In genomic region chr5:82881571-82882200, GRCh38 we compare ENCODE assay signal across 17 cellular contexts.
DNase-seq lines count a peak whose midpoint lies in the region; ATAC-seq lines count a peak whose summit lies in the region.
"Had no signal": no experiment of that assay in that cellular context is flagged by ENCODE, and none has a peak within 500 bp of the region (broad histone marks: within the 10 kb centered on the region; RNA-seq: fewer than 3 reads in every experiment).

No MANE protein-coding gene starts in this region.

- CTCF ChIA-PET in activated CD4-positive, alpha-beta memory T cell treated with anti-CD3 and anti-CD28 coated beads, Interleukin-2, amount 10 ng/mL, durations not matched to agents 7 days and 5 days (lab: Charles Lee), result no interaction called here
- CTCF ChIA-PET in activated CD4-positive, alpha-beta memory T cell treated with anti-CD3 and anti-CD28 coated beads for 36 hours (lab: Charles Lee), result no interaction called here

- intact Hi-C loops in activated CD4-positive, alpha-beta memory T cell treated with anti-CD3 and anti-CD28 coated beads for 36 hours (cut with micrococcal nuclease), result no loop called here

- peak overlapping the region; percentile 48 for H3K27ac Mint-ChIP-seq in activated CD4-positive, alpha-beta memory T cell treated with anti-CD3 and anti-CD28 coated beads, Interleukin-2, amount 10 ng/mL, durations not matched to agents 7 days and 5 days
- no peak overlapping the region for H3K27ac Mint-ChIP-seq in activated CD4-positive, alpha-beta memory T cell treated with anti-CD3 and anti-CD28 coated beads for 36 hours
- H3K27ac Mint-ChIP-seq in activated naive CD8-positive, alpha-beta T cell, result peak overlapping the region; percentile 62
- H3K27ac Mint-ChIP-seq: CD8-positive, alpha-beta memory T cell; IgD-negative memory B cell; T-helper 17 cell had no signal

- DNase-seq in activated CD4-positive, alpha-beta memory T cell treated with anti-CD3 and anti-CD28 coated beads, Interleukin-2, amount 10 ng/mL, durations not matched to agents 7 days and 5 days, result no peak
- DNase-seq in activated CD4-positive, alpha-beta memory T cell treated with anti-CD3 and anti-CD28 coated beads for 36 hours, result no peak
- DNase-seq in NCI-H446 treated with DMSO at 0.1 percent for 48 hours (lab: John Stamatoyannopoulos, UW) (no peak), NCI-H2196 (lab: John Stamatoyannopoulos, UW; ENCODE audit: unreplicated experiment) (no peak)
- DNase-seq: activated CD4-positive, alpha-beta T cell treated with anti-CD3 and anti-CD28 coated beads, Interleukin-2, amount 50 U/mL, for 48 hours; CD8-positive, alpha-beta memory T cell; GF-D8; NCI-H1105; NCI-H510A treated with DMSO at 0.1 percent for 48 hours; stimulated activated CD4-positive, alpha-beta T cell treated with anti-CD3 and anti-CD28 coated beads, Interleukin-1b, Interleukin-23, amount 100 ng/mL, for 48 hours; T-helper 17 cell had no signal

- H3K27me3 Mint-ChIP-seq in activated CD4-positive, alpha-beta memory T cell treated with anti-CD3 and anti-CD28 coated beads, Interleukin-2, amount 10 ng/mL, durations not matched to agents 7 days and 5 days, result peaks cover 2% of the 10 kb centered on the region
- H3K27me3 Mint-ChIP-seq in activated CD4-positive, alpha-beta memory T cell treated with anti-CD3 and anti-CD28 coated beads for 36 hours, result peaks cover 9% of the 10 kb centered on the region
- H3K27me3 Mint-ChIP-seq in activated naive CD8-positive, alpha-beta T cell, result peaks cover 5% of the 10 kb centered on the region
- H3K27me3 Mint-ChIP-seq: IgD-negative memory B cell had no signal

- peaks cover 15% of the 10 kb centered on the region for H3K4me1 Mint-ChIP-seq in activated CD4-positive, alpha-beta memory T cell treated with anti-CD3 and anti-CD28 coated beads, Interleukin-2, amount 10 ng/mL, durations not matched to agents 7 days and 5 days
- peaks cover 10% of the 10 kb centered on the region for H3K4me1 Mint-ChIP-seq in activated CD4-positive, alpha-beta memory T cell treated with anti-CD3 and anti-CD28 coated beads for 36 hours (ENCODE audit: low read depth)
- peaks cover 13% of the 10 kb centered on the region for H3K4me1 Mint-ChIP-seq in activated naive CD8-positive, alpha-beta T cell (ENCODE audit: low read depth)
- H3K4me1 Mint-ChIP-seq: CD8-positive, alpha-beta memory T cell had no signal

- POLR2A ChIA-PET in activated CD4-positive, alpha-beta memory T cell treated with anti-CD3 and anti-CD28 coated beads, Interleukin-2, amount 10 ng/mL, durations not matched to agents 7 days and 5 days (lab: Charles Lee), result no interaction called here
- POLR2A ChIA-PET in activated CD4-positive, alpha-beta memory T cell treated with anti-CD3 and anti-CD28 coated beads for 36 hours (lab: Charles Lee), result no interaction called here

- no peak overlapping the region for H3K4me3 Mint-ChIP-seq in activated CD4-positive, alpha-beta memory T cell treated with anti-CD3 and anti-CD28 coated beads, Interleukin-2, amount 10 ng/mL, durations not matched to agents 7 days and 5 days
- no peak overlapping the region for H3K4me3 Mint-ChIP-seq in activated CD4-positive, alpha-beta memory T cell treated with anti-CD3 and anti-CD28 coated beads for 36 hours
- peak overlapping the region; percentile 15 for H3K4me3 Mint-ChIP-seq in activated naive CD8-positive, alpha-beta T cell
- H3K4me3 Mint-ChIP-seq: CD8-positive, alpha-beta memory T cell; IgD-negative memory B cell; T-helper 17 cell had no signal

- peak; percentile 53 for ATAC-seq in GM21381 (IDR thresholded peaks at IDR 0.05; ENCODE audit: unreplicated experiment)
- ATAC-seq in HG03064 (IDR thresholded peaks at IDR 0.05; ENCODE audit: low read depth, unreplicated experiment), result peak; percentile 58
- no peak for ATAC-seq in HG03097 (IDR thresholded peaks at IDR 0.05; ENCODE audit: low FRiP score, unreplicated experiment)
- ATAC-seq: A549, T-helper 17 cell had no signal

- peaks cover 15% of the 10 kb centered on the region for H3K9me3 Mint-ChIP-seq in activated CD4-positive, alpha-beta memory T cell treated with anti-CD3 and anti-CD28 coated beads, Interleukin-2, amount 10 ng/mL, durations not matched to agents 7 days and 5 days
- H3K9me3 Mint-ChIP-seq in activated CD4-positive, alpha-beta memory T cell treated with anti-CD3 and anti-CD28 coated beads for 36 hours, result peaks cover 23% of the 10 kb centered on the region
- H3K9me3 Mint-ChIP-seq in activated naive CD8-positive, alpha-beta T cell (ENCODE audit: low read depth), result peaks cover 32% of the 10 kb centered on the region

- no peaks in the 10 kb centered on the region for H3K36me3 Mint-ChIP-seq in activated CD4-positive, alpha-beta memory T cell treated with anti-CD3 and anti-CD28 coated beads, Interleukin-2, amount 10 ng/mL, durations not matched to agents 7 days and 5 days (ENCODE audit: low read depth)
- peaks cover 2% of the 10 kb centered on the region for H3K36me3 Mint-ChIP-seq in activated CD4-positive, alpha-beta memory T cell treated with anti-CD3 and anti-CD28 coated beads for 36 hours
- H3K36me3 Mint-ChIP-seq in activated naive CD8-positive, alpha-beta T cell, result no peaks in the 10 kb centered on the region
